Comparison of ENCODE assay signal across 13 cellular contexts in genomic region chr22:34847072-34847471, GRCh38.
DNase-seq lines count a peak whose midpoint lies in the region; ATAC-seq and TF ChIP-seq lines count a peak whose summit lies in the region.
"Had no signal": no experiment of that assay in that cellular context is flagged by ENCODE, and none has a peak within 500 bp of the region (broad histone marks: within the 10 kb centered on the region; RNA-seq: fewer than 3 reads in every experiment).

No MANE protein-coding gene starts in this region.

- ATAC-seq in GM18499 (IDR thresholded peaks at IDR 0.05; ENCODE audit: insufficient read depth, unreplicated experiment) (peak; percentile 66), GM21529 (IDR thresholded peaks at IDR 0.05; ENCODE audit: unreplicated experiment) (peak; percentile 65), HG03558 (IDR thresholded peaks at IDR 0.05; ENCODE audit: extremely low read depth, unreplicated experiment) (peak; percentile 51), HG02623 (IDR thresholded peaks at IDR 0.05; ENCODE audit: unreplicated experiment) (no peak), sciatic nerve (no peak)
- ATAC-seq: CD8-positive, alpha-beta T cell; GM23338 had no signal

- intact Hi-C loops in sciatic nerve (cut with DNase I) = no loop called here

- no peak for TF ChIP-seq CTCF in GM10266 (IDR thresholded peaks at IDR 0.05; ENCODE audit: control insufficient read depth, insufficient read depth, low read depth, missing control alignments)

- DNase-seq in dedifferentiated amniotic fluid mesenchymal stem cell (ENCODE audit: extremely low spot score) (peak; percentile 41), sciatic nerve (ENCODE audit: low spot score) (no peak), NCI-H1105 treated with DMSO at 0.1 percent for 48 hours (lab: John Stamatoyannopoulos, UW) (no peak), GM10266 (ENCODE audit: extremely low spot score) (no peak)
- DNase-seq: CD8-positive, alpha-beta T cell; midbrain; NCI-H187 treated with DMSO at 0.1 percent for 48 hours; tibial artery had no signal

Comparison
In these comparisons a context has a peak if more than half of its experiments do, and no peak if none do; other contexts are left out.
1. ATAC-seq: peak in GM18499 (single experiment), GM21529 (single experiment) and HG03558 (single experiment); none in HG02623 (single experiment) and sciatic nerve (single experiment).